Comparison of ENCODE assay signal across 25 cellular contexts in genomic region chr7:132226626-132227290, GRCh38.
"Had no signal": no experiment of that assay in that cellular context is flagged by ENCODE, and none has a peak within 500 bp of the region (broad histone marks: within the 10 kb centered on the region; RNA-seq: fewer than 3 reads in every experiment).

No MANE protein-coding gene starts in this region.

- H3K9me3 Mint-ChIP-seq: activated CD8-positive, alpha-beta T cell treated with anti-CD3 and anti-CD28 coated beads for 36 hours; activated naive CD4-positive, alpha-beta T cell treated with anti-CD3 and anti-CD28 coated beads for 36 hours; activated T-cell treated with anti-CD3 and anti-CD28 coated beads, Interleukin-2, amount 50 U/mL, for 24 hours; activated T-helper 1 cell treated with anti-CD3 and anti-CD28 coated beads, Interleukin-12 subunit alpha, Interleukin-12 subunit beta, Interleukin-2, Interleukin-4 antibody, amounts not matched to agents 30 ng/mL and 10 ng/mL and 1 ng/mL, durations not matched to agents 14 hours and 24 hours and 36 hours had no signal

- H3K36me3 Mint-ChIP-seq: activated naive CD8-positive, alpha-beta T cell had no signal

- H3K27ac ChIP-seq: brain microvascular endothelial cell, cardiac muscle cell, Peyer's patch, RWPE1 had no signal

- H3K4me3 ChIP-seq: cardiac muscle cell, Peyer's patch had no signal

- H3K4me3 Mint-ChIP-seq: activated CD4-positive, alpha-beta T cell treated with anti-CD3 and anti-CD28 coated beads for 36 hours; activated CD8-positive, alpha-beta T cell treated with anti-CD3 and anti-CD28 coated beads for 36 hours; activated naive CD4-positive, alpha-beta T cell treated with anti-CD3 and anti-CD28 coated beads for 36 hours; activated naive CD8-positive, alpha-beta T cell; activated T-cell treated with anti-CD3 and anti-CD28 coated beads, Interleukin-2, amount 50 U/mL, for 24 hours; activated T-helper 1 cell treated with anti-CD3 and anti-CD28 coated beads, Interleukin-12 subunit alpha, Interleukin-12 subunit beta, Interleukin-2, Interleukin-4 antibody, amounts not matched to agents 30 ng/mL and 10 ng/mL and 1 ng/mL, durations not matched to agents 14 hours and 24 hours and 36 hours; T-helper 17 cell had no signal

- H3K9me3 ChIP-seq: Peyer's patch had no signal

- H3K27me3 ChIP-seq: brain microvascular endothelial cell, cardiac muscle cell, Peyer's patch had no signal

- H3K27me3 Mint-ChIP-seq: activated T-cell treated with anti-CD3 and anti-CD28 coated beads, Interleukin-2, amount 50 U/mL, for 24 hours had no signal

- H3K27ac Mint-ChIP-seq: activated CD4-positive, alpha-beta T cell treated with anti-CD3 and anti-CD28 coated beads for 36 hours; activated CD8-positive, alpha-beta T cell treated with anti-CD3 and anti-CD28 coated beads for 36 hours; activated naive CD4-positive, alpha-beta T cell treated with anti-CD3 and anti-CD28 coated beads for 36 hours; activated naive CD8-positive, alpha-beta T cell; activated T-cell treated with anti-CD3 and anti-CD28 coated beads, Interleukin-2, amount 50 U/mL, for 24 hours; activated T-helper 1 cell treated with anti-CD3 and anti-CD28 coated beads, Interleukin-12 subunit alpha, Interleukin-12 subunit beta, Interleukin-2, Interleukin-4 antibody, amounts not matched to agents 30 ng/mL and 10 ng/mL and 1 ng/mL, durations not matched to agents 14 hours and 24 hours and 36 hours; T-helper 17 cell had no signal

- ATAC-seq: activated CD4-positive, alpha-beta T cell treated with anti-CD3 and anti-CD28 coated beads for 36 hours; activated CD8-positive, alpha-beta T cell treated with anti-CD3 and anti-CD28 coated beads for 36 hours; T-helper 17 cell had no signal

- H3K4me1 Mint-ChIP-seq: activated CD4-positive, alpha-beta T cell treated with anti-CD3 and anti-CD28 coated beads for 36 hours had no signal

- H3K36me3 ChIP-seq: brain microvascular endothelial cell, Peyer's patch had no signal

- DNase-seq: activated CD4-positive, alpha-beta T cell treated with anti-CD3 and anti-CD28 coated beads for 36 hours; activated CD4-positive, alpha-beta T cell treated with anti-CD3 and anti-CD28 coated beads, Interleukin-2, amount 50 U/mL, for 1 hour; activated CD8-positive, alpha-beta T cell treated with anti-CD3 and anti-CD28 coated beads for 36 hours; activated effector memory CD4-positive, alpha-beta T cell treated with Interleukin-2 at 50 U/mL for 16 hours; activated naive CD4-positive, alpha-beta T cell treated with anti-CD3 and anti-CD28 coated beads for 36 hours; activated T-cell treated with anti-CD3 and anti-CD28 coated beads, Interleukin-2, amount 50 U/mL, for 24 hours; amygdala; brain microvascular endothelial cell; cerebellar nuclear complex; IMR-90; KG1; NCI-H1048; NCI-H146; NCI-H187 treated with DMSO at 0.1 percent for 48 hours; NCI-H2081 treated with DMSO at 0.1 percent for 48 hours; NCI-H2171 treated with DMSO at 0.1 percent for 48 hours; NCI-H226; Peyer's patch; SHP77 treated with DMSO at 0.1 percent for 48 hours; T-helper 17 cell; T-helper 9 cell had no signal

- H3K4me1 ChIP-seq: Peyer's patch had no signal
